ENCODE assay signal across 1 cellular context in genomic region chr17:16241906-16242399, GRCh38.
A peak's percentile ranks its signal among the peaks of the same experiment; 100 is the strongest.
TF ChIP-seq lines count a peak whose summit lies in the region.

No MANE protein-coding gene starts in this region.

TF ChIP-seq in HepG2, 621 proteins besides CTCF, POLR2A, EP300 and RAD21:
- 0 out of 2 replicates have a peak, but pooled peaks have one; percentile 19 for TF ChIP-seq GATAD2A (CRISPR knock-in tag; IDR thresholded peaks at IDR 0.05)
- TF ChIP-seq ZMYM3 (CRISPR knock-in tag; IDR thresholded peaks at IDR 0.05): peak; percentile 87
- TF ChIP-seq ZNF460 (CRISPR knock-in tag; IDR thresholded peaks at IDR 0.05; ENCODE audit: borderline replicate concordance): peak; percentile 96
- TF ChIP-seq ARID5B (CRISPR knock-in tag; IDR thresholded peaks at IDR 0.05): 0 out of 2 replicates have a peak, but pooled peaks have one; percentile 11
- TF ChIP-seq ZNF710 (CRISPR knock-in tag; IDR thresholded peaks at IDR 0.05; ENCODE audit: borderline replicate concordance): no peak
- TF ChIP-seq BCL3 (CRISPR knock-in tag; IDR thresholded peaks at IDR 0.05): no peak
- 0 out of 2 replicates have a peak, but pooled peaks have one; percentile 41 for TF ChIP-seq RCOR2 (CRISPR knock-in tag; IDR thresholded peaks at IDR 0.05)
- TF ChIP-seq TSC22D2 (CRISPR knock-in tag; IDR thresholded peaks at IDR 0.05; ENCODE audit: borderline replicate concordance): no peak
